ENCODE assay signal across 8 cellular contexts in the genomic region with DNA sequence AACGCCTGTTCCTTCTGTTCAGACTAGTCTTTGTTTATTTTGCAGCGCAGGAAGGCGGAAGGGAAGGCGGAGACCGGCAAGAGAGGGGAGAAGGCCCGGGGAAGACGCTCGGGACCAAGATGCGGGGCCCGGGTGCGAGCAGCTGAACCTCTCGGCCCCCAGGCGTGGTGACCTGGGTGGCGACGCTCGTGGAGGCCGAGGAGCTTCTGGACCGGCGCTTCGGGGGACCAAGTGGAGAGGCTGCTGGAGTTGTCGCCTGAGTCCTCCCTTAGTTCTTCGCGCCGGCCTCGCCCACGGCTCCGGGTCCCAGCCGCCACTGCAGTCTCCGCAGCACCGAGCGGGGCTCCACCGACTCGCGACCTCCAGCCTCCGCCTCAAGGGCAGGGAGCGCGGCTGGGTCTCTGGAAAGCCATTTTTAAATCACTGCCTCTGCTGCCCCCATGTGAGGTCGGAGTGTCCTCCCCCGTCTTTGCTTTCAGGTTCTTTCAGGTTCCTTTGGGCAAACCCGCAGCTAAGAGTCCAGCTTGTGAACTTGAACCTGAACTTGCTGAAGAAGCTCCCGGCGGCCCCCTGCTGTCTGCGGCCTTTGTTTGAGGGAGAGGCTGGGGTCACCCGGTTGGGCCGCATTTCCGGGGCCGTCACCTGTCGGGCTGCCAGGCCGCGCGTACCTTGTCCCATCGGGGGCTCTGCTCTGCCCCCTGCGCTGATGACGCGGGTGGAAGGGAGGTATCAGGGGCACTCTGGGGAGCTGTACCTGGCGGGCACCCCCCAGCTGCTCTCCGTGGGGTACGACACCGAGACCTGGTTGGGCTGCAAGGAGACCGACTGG.
DNase-seq lines count a peak whose midpoint lies in the region; ATAC-seq and TF ChIP-seq lines count a peak whose summit lies in the region.

No MANE protein-coding gene starts in this region.

- no peak for DNase-seq in AG09319 (ENCODE audit: extremely low read depth, low read depth)
- DNase-seq in GM20000 (ENCODE audit: low spot score): peak; percentile 59
- DNase-seq in dorsolateral prefrontal cortex: peak in 3 of 10 donors; percentile 22 to 49 (median 48)
- DNase-seq in upper lobe of left lung: peak; percentile 32 to 86
- DNase-seq in NCI-H446 treated with DMSO at 0.1 percent for 48 hours (lab: John Stamatoyannopoulos, UW): no peak
- DNase-seq in AML-193 (lab: John Stamatoyannopoulos, UW): no peak

- TF ChIP-seq EP300 in upper lobe of left lung (IDR thresholded peaks at IDR 0.05): no peak

- H3K27ac ChIP-seq in dorsolateral prefrontal cortex (peak overlapping the region in 45 of 59 donors; percentile 7 to 84 (median 51)), muscle layer of colon (ENCODE audit: low read depth, low read length) (peak overlapping the region; percentile 53), upper lobe of left lung (peak overlapping the region; percentile 15 to 76 (median 62))

- H3K9me3 ChIP-seq in muscle layer of colon (ENCODE audit: low read length): no peaks in the 10 kb centered on the region
- H3K9me3 ChIP-seq in upper lobe of left lung: no peaks in the 10 kb centered on the region

- H3K4me3 ChIP-seq in WI38 (ENCODE audit: low read depth, low read length): peak overlapping the region; percentile 63
- H3K4me3 ChIP-seq in dorsolateral prefrontal cortex: peak overlapping the region; percentile 41 to 79 (median 61)
- H3K4me3 ChIP-seq in muscle layer of colon (ENCODE audit: low read depth in 1 of 2, low read length in 2 of 2): peak overlapping the region; percentile 71 to 91
- peak overlapping the region; percentile 15 to 79 (median 64) for H3K4me3 ChIP-seq in upper lobe of left lung

- H3K27me3 ChIP-seq in dorsolateral prefrontal cortex (peaks cover 0 to 26% (median 0%) of the 10 kb centered on the region in 45 donors), muscle layer of colon (ENCODE audit: control insufficient read depth in 1 of 2, insufficient read depth in 2 of 2, low read length in 2 of 2) (no peaks in the 10 kb centered on the region), upper lobe of left lung (no peaks in the 10 kb centered on the region)

- peak; percentile 4 for TF ChIP-seq CTCF in AG09319 (IDR thresholded peaks at IDR 0.05; ENCODE audit: low read depth, low read length)
- TF ChIP-seq CTCF in GM20000 (IDR thresholded peaks at IDR 0.05; ENCODE audit: extremely low read depth, missing control alignments): no peak
- TF ChIP-seq CTCF in WI38 (IDR thresholded peaks at IDR 0.05; ENCODE audit: low read depth, low read length): no peak
- peak in 3 of 56 donors; percentile 19 to 33 (median 25) for TF ChIP-seq CTCF in dorsolateral prefrontal cortex (IDR thresholded peaks at IDR 0.05 in 54 of 56, conservative IDR thresholded peaks at IDR 0.05 in 2 of 56; ENCODE audit: low read depth in 1 of 56, partially characterized antibody in 56 of 56)
- no peak for TF ChIP-seq CTCF in upper lobe of left lung (IDR thresholded peaks at IDR 0.05)

- H3K9ac ChIP-seq in muscle layer of colon (ENCODE audit: low read length): peak overlapping the region; percentile 9

- 6 to 7% methylated on average over 18 to 49 of the region's 60 CpGs for WGBS in upper lobe of left lung, 2 donors

- peak in 1 of 4 donors; percentile 23 for TF ChIP-seq POLR2A in upper lobe of left lung (IDR thresholded peaks at IDR 0.05)

- intact Hi-C loops in dorsolateral prefrontal cortex (cut with DNase I): no loop called here

- H3K4me1 ChIP-seq in muscle layer of colon (ENCODE audit: insufficient read depth, low read length) (peaks cover 4% of the 10 kb centered on the region), upper lobe of left lung (peaks cover 3 to 10% (median 5%) of the 10 kb centered on the region in 4 donors)

- ATAC-seq in upper lobe of left lung (ENCODE audit: low FRiP score in 2 of 2): peak; percentile 50 to 66

- H3K36me3 ChIP-seq in muscle layer of colon (ENCODE audit: insufficient read depth, low read length): no peaks in the 10 kb centered on the region
- no peaks in the 10 kb centered on the region for H3K36me3 ChIP-seq in upper lobe of left lung

Comparison
In these comparisons a context has a peak if more than half of its experiments do, and no peak if none do; other contexts are left out.
1. DNase-seq: peak in GM20000 (single experiment) and upper lobe of left lung (2 of 2); none in AG09319 (single experiment), NCI-H446 treated with DMSO at 0.1 percent for 48 hours (single experiment) and AML-193 (0 of 2).
2. Peak in every context shown above with its lines, with median percentiles within 50 percentile points of each other: H3K4me3 ChIP-seq and H3K27ac ChIP-seq.